15 cellular contexts compared by ENCODE assay signal in the genomic region with DNA sequence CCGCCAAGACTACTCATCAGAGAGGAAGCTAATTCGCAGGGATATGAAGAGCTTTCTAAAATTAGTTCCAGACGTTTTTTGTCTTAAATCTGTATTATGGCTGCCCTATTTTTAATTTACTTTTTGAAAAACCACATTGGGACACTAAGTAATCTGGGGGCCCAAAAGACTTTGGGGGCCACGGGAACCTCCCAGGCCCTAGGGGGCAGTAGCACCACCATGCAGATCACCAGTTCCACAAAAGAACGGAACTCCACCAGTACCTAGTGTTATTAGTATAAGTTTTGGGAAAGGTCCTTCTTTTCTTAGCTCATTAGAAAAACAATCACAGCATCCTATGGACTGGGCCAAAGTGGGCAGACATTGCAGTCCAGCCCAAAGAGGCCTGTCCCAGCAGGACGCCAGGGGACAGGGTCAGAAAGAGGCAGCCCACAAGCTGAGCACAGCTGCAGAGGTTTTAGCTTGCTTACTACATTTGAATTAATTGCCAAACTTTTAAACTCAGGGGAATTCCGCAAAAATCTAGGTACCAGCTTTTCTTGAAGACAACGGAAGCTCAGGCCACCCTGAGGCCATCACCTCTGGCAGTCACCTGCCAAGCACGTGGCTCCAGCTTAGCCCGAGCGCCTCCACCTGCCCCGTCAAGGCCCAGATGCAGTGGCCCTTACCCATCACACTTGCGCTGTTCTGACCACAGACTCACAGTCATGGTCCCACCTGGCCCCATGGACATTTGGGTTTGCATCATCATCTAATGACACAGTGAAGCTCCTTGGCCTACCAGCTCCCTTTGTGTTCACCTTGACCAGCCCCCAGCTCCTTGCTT.
"Had no signal": no experiment of that assay in that cellular context is flagged by ENCODE, and none has a peak within 500 bp of the region (broad histone marks: within the 10 kb centered on the region; RNA-seq: fewer than 3 reads in every experiment).

No MANE protein-coding gene starts in this region.

- H3K79me2 ChIP-seq: parathyroid adenoma had no signal

- H3K27me3 ChIP-seq: right atrium auricular region, vagina had no signal

- DNase-seq: activated CD4-positive, alpha-beta T cell treated with anti-CD3 and anti-CD28 coated beads, Interleukin-2, amount 10 ng/mL, durations not matched to agents 24 days and 14 days; activated naive CD4-positive, alpha-beta T cell treated with anti-CD3 and anti-CD28 coated beads, Interleukin-2, amount 10 ng/mL, durations not matched to agents 7 days and 5 days; central memory CD4-positive, alpha-beta T cell; erythroblast; left ventricle myocardium superior; mesendoderm; small intestine had no signal

- H3K4me1 ChIP-seq: parathyroid adenoma, right atrium auricular region, tibial artery, vagina had no signal

- H3K9me3 Mint-ChIP-seq: activated CD4-positive, alpha-beta T cell treated with anti-CD3 and anti-CD28 coated beads, Interleukin-2, amount 10 ng/mL, durations not matched to agents 24 days and 14 days; activated naive CD4-positive, alpha-beta T cell treated with anti-CD3 and anti-CD28 coated beads, Interleukin-2, amount 10 ng/mL, durations not matched to agents 7 days and 5 days; activated T-helper 2 cell treated with anti-CD3 and anti-CD28 coated beads, Interferon-gamma antibody, Interleukin-2, Interleukin-4, amounts not matched to agents 10 μg/mL and 5 μg/mL and 100 μg/mL, durations not matched to agents 14 hours and 24 hours and 36 hours; dendritic cell treated with granulocyte-macrophage colony-stimulating factor and Interleukin-4, amounts not matched to agents 40 ng/mL and 50 ng/mL, for 4 days; neural crest cell had no signal

- H3K9me3 ChIP-seq: right atrium auricular region, tibial artery, vagina had no signal

- H3K27ac ChIP-seq: parathyroid adenoma, right atrium auricular region, tibial artery, vagina had no signal

- H3K4me3 ChIP-seq: right atrium auricular region, tibial artery, vagina had no signal

- FAIRE-seq: small intestine had no signal

- H3K36me3 ChIP-seq: right atrium auricular region, tibial artery, vagina had no signal

- H3K4me1 Mint-ChIP-seq: activated CD4-positive, alpha-beta T cell treated with anti-CD3 and anti-CD28 coated beads, Interleukin-2, amount 10 ng/mL, durations not matched to agents 24 days and 14 days; activated naive CD4-positive, alpha-beta T cell treated with anti-CD3 and anti-CD28 coated beads, Interleukin-2, amount 10 ng/mL, durations not matched to agents 7 days and 5 days; neural crest cell had no signal

- H3K4me3 Mint-ChIP-seq: activated CD4-positive, alpha-beta T cell treated with anti-CD3 and anti-CD28 coated beads, Interleukin-2, amount 10 ng/mL, durations not matched to agents 24 days and 14 days; activated naive CD4-positive, alpha-beta T cell treated with anti-CD3 and anti-CD28 coated beads, Interleukin-2, amount 10 ng/mL, durations not matched to agents 7 days and 5 days; dendritic cell treated with granulocyte-macrophage colony-stimulating factor and Interleukin-4, amounts not matched to agents 40 ng/mL and 50 ng/mL, for 4 days; neural crest cell; WTC11 had no signal

- H3K27ac Mint-ChIP-seq: activated CD4-positive, alpha-beta T cell treated with anti-CD3 and anti-CD28 coated beads, Interleukin-2, amount 10 ng/mL, durations not matched to agents 24 days and 14 days; activated naive CD4-positive, alpha-beta T cell treated with anti-CD3 and anti-CD28 coated beads, Interleukin-2, amount 10 ng/mL, durations not matched to agents 7 days and 5 days; activated T-helper 2 cell treated with anti-CD3 and anti-CD28 coated beads, Interferon-gamma antibody, Interleukin-2, Interleukin-4, amounts not matched to agents 10 μg/mL and 5 μg/mL and 100 μg/mL, durations not matched to agents 14 hours and 24 hours and 36 hours; dendritic cell treated with granulocyte-macrophage colony-stimulating factor and Interleukin-4, amounts not matched to agents 40 ng/mL and 50 ng/mL, for 4 days; WTC11 had no signal

- H3K27me3 Mint-ChIP-seq: dendritic cell treated with granulocyte-macrophage colony-stimulating factor and Interleukin-4, amounts not matched to agents 40 ng/mL and 50 ng/mL, for 4 days had no signal

- H3K36me3 Mint-ChIP-seq: activated naive CD4-positive, alpha-beta T cell treated with anti-CD3 and anti-CD28 coated beads, Interleukin-2, amount 10 ng/mL, durations not matched to agents 7 days and 5 days; WTC11 had no signal

- H2AFZ ChIP-seq: parathyroid adenoma had no signal

- ATAC-seq: left ventricle myocardium superior, WTC11 had no signal

- H3K9ac ChIP-seq: parathyroid adenoma had no signal
